ENCODE assay signal across 33 cellular contexts in the genomic region with DNA sequence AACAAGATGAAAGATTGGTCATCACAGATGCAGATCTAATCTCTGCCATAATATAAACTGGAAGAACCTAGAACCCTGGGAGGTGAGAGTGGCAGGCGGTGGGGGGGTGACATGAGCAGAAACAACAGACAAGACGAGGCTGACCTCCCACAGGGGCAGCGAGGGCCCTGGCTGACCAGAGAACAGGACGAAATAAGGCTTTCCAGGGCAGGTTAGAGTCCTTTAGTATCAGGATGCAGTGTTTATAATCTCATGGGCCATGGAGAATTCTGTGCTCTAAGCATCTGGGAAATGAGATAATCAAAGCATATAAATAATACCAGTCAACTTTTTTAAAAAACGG.
"Had no signal": no experiment of that assay in that cellular context is flagged by ENCODE, and none has a peak within 500 bp of the region (broad histone marks: within the 10 kb centered on the region; RNA-seq: fewer than 3 reads in every experiment).

No MANE protein-coding gene starts in this region.

- FAIRE-seq: astrocyte, bronchial epithelial cell, endometrium had no signal

- H3K4me3 ChIP-seq: adrenal gland, esophagus muscularis mucosa, gastroesophageal sphincter had no signal

- H3K4me1 Mint-ChIP-seq: activated B cell treated with CpG ODN at 0.5 μM for 24 hours; activated naive CD8-positive, alpha-beta T cell treated with anti-CD3 and anti-CD28 coated beads for 36 hours; activated naive CD8-positive, alpha-beta T cell treated with anti-CD3 and anti-CD28 coated beads, Interleukin-2, amount 50 U/mL, for 24 hours had no signal

- H3K36me3 ChIP-seq: adrenal gland, brain microvascular endothelial cell, esophagus muscularis mucosa, gastroesophageal sphincter, WERI-Rb-1 had no signal

- H3K27ac Mint-ChIP-seq: activated B cell treated with CpG ODN at 0.5 μM for 24 hours; activated CD8-positive, alpha-beta T cell treated with anti-CD3 and anti-CD28 coated beads for 36 hours; activated naive CD4-positive, alpha-beta T cell treated with anti-CD3 and anti-CD28 coated beads for 36 hours; activated naive CD8-positive, alpha-beta T cell treated with anti-CD3 and anti-CD28 coated beads for 36 hours; activated naive CD8-positive, alpha-beta T cell treated with anti-CD3 and anti-CD28 coated beads, Interleukin-2, amount 50 U/mL, for 24 hours; activated T-helper 2 cell treated with anti-CD3 and anti-CD28 coated beads, Interferon-gamma antibody, Interleukin-2, Interleukin-4, amounts not matched to agents 10 μg/mL and 5 μg/mL and 100 μg/mL, durations not matched to agents 14 hours and 24 hours and 36 hours; T-helper 2 cell treated with Interferon-gamma antibody and Interleukin-4, amounts not matched to agents 5 μg/mL and 100 μg/mL, for 36 hours had no signal

- H3K27me3 Mint-ChIP-seq: activated B cell treated with CpG ODN at 0.5 μM for 24 hours; activated CD8-positive, alpha-beta T cell treated with anti-CD3 and anti-CD28 coated beads for 36 hours; activated naive CD4-positive, alpha-beta T cell treated with anti-CD3 and anti-CD28 coated beads, Interleukin-2, amount 50 U/mL, for 24 hours; activated naive CD8-positive, alpha-beta T cell treated with anti-CD3 and anti-CD28 coated beads for 36 hours; activated naive CD8-positive, alpha-beta T cell treated with anti-CD3 and anti-CD28 coated beads, Interleukin-2, amount 50 U/mL, for 24 hours; central memory CD8-positive, alpha-beta T cell had no signal

- H3K4me3 Mint-ChIP-seq: activated B cell treated with CpG ODN at 0.5 μM for 24 hours; activated CD8-positive, alpha-beta T cell treated with anti-CD3 and anti-CD28 coated beads for 36 hours; activated naive CD4-positive, alpha-beta T cell treated with anti-CD3 and anti-CD28 coated beads for 36 hours; activated naive CD4-positive, alpha-beta T cell treated with anti-CD3 and anti-CD28 coated beads, Interleukin-2, amount 50 U/mL, for 24 hours; activated naive CD8-positive, alpha-beta T cell treated with anti-CD3 and anti-CD28 coated beads for 36 hours; activated naive CD8-positive, alpha-beta T cell treated with anti-CD3 and anti-CD28 coated beads, Interleukin-2, amount 50 U/mL, for 24 hours; activated T-helper 1 cell treated with anti-CD3 and anti-CD28 coated beads, Interleukin-12 subunit alpha, Interleukin-12 subunit beta, Interleukin-2, Interleukin-4 antibody, amounts not matched to agents 30 ng/mL and 10 ng/mL and 1 ng/mL, durations not matched to agents 14 hours and 24 hours and 36 hours; central memory CD8-positive, alpha-beta T cell; effector memory CD8-positive, alpha-beta T cell; T-helper 17 cell; T-helper 2 cell treated with Interferon-gamma antibody and Interleukin-4, amounts not matched to agents 5 μg/mL and 100 μg/mL, for 36 hours had no signal

- H3K36me3 Mint-ChIP-seq: activated naive CD8-positive, alpha-beta T cell treated with anti-CD3 and anti-CD28 coated beads for 36 hours had no signal

- DNase-seq: activated B cell treated with CpG ODN at 0.5 μM for 24 hours; activated CD4-positive, alpha-beta T cell treated with anti-CD3 and anti-CD28 coated beads for 48 hours; activated CD4-positive, alpha-beta T cell treated with anti-CD3 and anti-CD28 coated beads, Interleukin-2, amount 50 U/mL, for 1 hour; activated CD4-positive, alpha-beta T cell treated with anti-CD3 and anti-CD28 coated beads, Interleukin-2, amount 50 U/mL, for 48 hours; activated CD8-positive, alpha-beta memory T cell treated with anti-CD3 and anti-CD28 coated beads for 24 hours; activated CD8-positive, alpha-beta T cell treated with anti-CD3 and anti-CD28 coated beads for 36 hours; activated effector memory CD4-positive, alpha-beta T cell treated with anti-CD3 and anti-CD28 coated beads, Interleukin-2, amount 50 U/mL, for 16 hours; activated naive CD4-positive, alpha-beta T cell treated with anti-CD3 and anti-CD28 coated beads for 36 hours; activated naive CD8-positive, alpha-beta T cell treated with anti-CD3 and anti-CD28 coated beads for 36 hours; activated naive CD8-positive, alpha-beta T cell treated with anti-CD3 and anti-CD28 coated beads, Interleukin-2, amount 50 U/mL, for 24 hours; activated T-cell treated with anti-CD3 and anti-CD28 coated beads, Interleukin-2, amount 50 U/mL, for 48 hours; adrenal gland; brain microvascular endothelial cell; cortex of kidney; effector CD4-positive, alpha-beta T cell; effector memory CD8-positive, alpha-beta T cell; erythroblast; foreskin keratinocyte; T-helper 1 cell; T-helper 17 cell; T1000; WERI-Rb-1 had no signal

- H3K4me1 ChIP-seq: adrenal gland, esophagus muscularis mucosa, foreskin keratinocyte, gastroesophageal sphincter had no signal

- H3K9me3 Mint-ChIP-seq: activated B cell treated with CpG ODN at 0.5 μM for 24 hours; activated CD8-positive, alpha-beta T cell treated with anti-CD3 and anti-CD28 coated beads for 36 hours; activated naive CD4-positive, alpha-beta T cell treated with anti-CD3 and anti-CD28 coated beads, Interleukin-2, amount 50 U/mL, for 24 hours; activated naive CD8-positive, alpha-beta T cell treated with anti-CD3 and anti-CD28 coated beads, Interleukin-2, amount 50 U/mL, for 24 hours; central memory CD8-positive, alpha-beta T cell; effector memory CD8-positive, alpha-beta T cell had no signal

- H3K9me3 ChIP-seq: adrenal gland, esophagus muscularis mucosa, gastroesophageal sphincter had no signal

- H3K27ac ChIP-seq: adrenal gland, brain microvascular endothelial cell, esophagus muscularis mucosa, foreskin keratinocyte, gastroesophageal sphincter, WERI-Rb-1 had no signal

- ATAC-seq: activated CD4-positive, CD25-positive, alpha-beta regulatory T cell treated with anti-CD3 and anti-CD28 coated beads, Interleukin-2, amount 50 U/mL, for 24 hours; activated CD8-positive, alpha-beta T cell treated with anti-CD3 and anti-CD28 coated beads for 36 hours; activated naive CD8-positive, alpha-beta T cell treated with anti-CD3 and anti-CD28 coated beads, Interleukin-2, amount 50 U/mL, for 24 hours; effector memory CD8-positive, alpha-beta T cell; foreskin keratinocyte; gastroesophageal sphincter; T-helper 17 cell had no signal

- H3K27me3 ChIP-seq: adrenal gland, brain microvascular endothelial cell, esophagus muscularis mucosa, foreskin keratinocyte, gastroesophageal sphincter had no signal
